In genomic region chr11:116847612-116848011, GRCh38 we compare ENCODE assay signal across 9 cellular contexts. TPM values are rescaled to one million over a fixed set of nuclear protein-coding genes. Genes with fewer than 3 reads are reported as not detected.
"Had no signal": no experiment of that assay in that cellular context is flagged by ENCODE, and none has a peak within 500 bp of the region (broad histone marks: within the 10 kb centered on the region; RNA-seq: fewer than 3 reads in every experiment).

No MANE protein-coding gene starts in this region.

- DNase-seq: GDM1, GF-D8 had no signal

- FAIRE-seq: G401.6, GM12878, GM12891, GM12892, GM18507, GM19239 had no signal

- H3K4me3 ChIP-seq: GM12878 had no signal

RNA-seq across cellular contexts. Expression of gene APOA1, which starts 10.2 kb away (rescaled TPM):
- total RNA-seq: G401 had no signal

RNA-seq across cellular contexts. Expression of gene APOC3, which starts 17.9 kb away (rescaled TPM):
- total RNA-seq: G401 had no signal

RNA-seq across cellular contexts. Expression of gene APOA4, which starts 24.5 kb away (rescaled TPM):
- total RNA-seq: G401, GM12878 had no signal

RNA-seq across cellular contexts. Expression of gene APOA5, which starts 55.9 kb away (rescaled TPM):
- total RNA-seq: G401 had no signal
